2 cellular contexts compared by ENCODE assay signal in genomic region chr20:53578492-53579222, GRCh38.
A peak's percentile ranks its signal among the peaks of the same experiment; 100 is the strongest.
TF ChIP-seq lines count a peak whose summit lies in the region.

No MANE protein-coding gene starts in this region.

TF ChIP-seq in SK-N-SH treated with all-trans-retinoic acid at 6 μM for 48 hours, 23 proteins besides CTCF, POLR2A, EP300 and RAD21 (continued from another document):
- TF ChIP-seq POU6F1 (CRISPR knock-in tag; IDR thresholded peaks at IDR 0.05; ENCODE audit: borderline replicate concordance, low read depth) (no peak), PATZ1 (CRISPR knock-in tag; IDR thresholded peaks at IDR 0.05; ENCODE audit: borderline replicate concordance) (no peak), ZNF565 (CRISPR knock-in tag; conservative IDR thresholded peaks at IDR 0.05; ENCODE audit: low read depth) (no peak), CREB5 (CRISPR knock-in tag; IDR thresholded peaks at IDR 0.05; ENCODE audit: low read depth) (no peak), ZFP30 (CRISPR knock-in tag; IDR thresholded peaks at IDR 0.05) (no peak), PPARA (CRISPR knock-in tag; IDR thresholded peaks at IDR 0.05; ENCODE audit: borderline replicate concordance) (no peak), ISL1 (CRISPR knock-in tag; IDR thresholded peaks at IDR 0.05) (no peak), CSRNP3 (CRISPR knock-in tag; IDR thresholded peaks at IDR 0.05) (no peak), RARB (CRISPR knock-in tag; IDR thresholded peaks at IDR 0.05) (no peak), ZC3H10 (CRISPR knock-in tag; IDR thresholded peaks at IDR 0.05) (no peak), TCF4 (CRISPR knock-in tag; IDR thresholded peaks at IDR 0.05; ENCODE audit: borderline replicate concordance) (no peak), ZNF8 (CRISPR knock-in tag; IDR thresholded peaks at IDR 0.05) (no peak), OSR1 (CRISPR knock-in tag; IDR thresholded peaks at IDR 0.05) (no peak)

TF ChIP-seq in K562, 482 proteins besides CTCF, POLR2A, EP300 and RAD21 (continued from another document and continues in another):
- TF ChIP-seq AFF1 (IDR thresholded peaks at IDR 0.05; ENCODE audit: low read depth in 1 of 2, partially characterized antibody in 2 of 2) = peak; percentile 30 to 54
- TF ChIP-seq HDAC1 (IDR thresholded peaks at IDR 0.05) = peak in 1 of 2 experiments; percentile 32; a peak in 1 of 4 replicates
- 0 out of 4 replicates have a peak, but pooled peaks of 1 of the 2 experiments have one; percentile 20 for TF ChIP-seq FOXK2 (conservative IDR thresholded peaks at IDR 0.05 in 1 of 2, IDR thresholded peaks at IDR 0.05 in 1 of 2; ENCODE audit: low read depth in 2 of 2)
- TF ChIP-seq MYBL2 (IDR thresholded peaks at IDR 0.05; ENCODE audit: low read depth) = peak; percentile 52; the same call in 1 of the 2 replicates
- TF ChIP-seq MYBL2 (CRISPR knock-in tag; IDR thresholded peaks at IDR 0.05; ENCODE audit: borderline replicate concordance) = no peak
- TF ChIP-seq ZNF592 (IDR thresholded peaks at IDR 0.05) = 0 out of 2 replicates have a peak, but pooled peaks have one; percentile 22
- 0 out of 2 replicates have a peak, but pooled peaks have one; percentile 27 for TF ChIP-seq ELF4 (CRISPR knock-in tag; IDR thresholded peaks at IDR 0.05)
- peak in 1 of 2 experiments; percentile 47; a peak in 2 of 4 replicates for TF ChIP-seq MNT (conservative IDR thresholded peaks at IDR 0.05)
- TF ChIP-seq MAZ (CRISPR knock-in tag; conservative IDR thresholded peaks at IDR 0.05 in 1 of 2, IDR thresholded peaks at IDR 0.05 in 1 of 2) = 0 out of 4 replicates have a peak, but pooled peaks of 1 of the 2 experiments have one; percentile 18
- TF ChIP-seq NFRKB (IDR thresholded peaks at IDR 0.05; ENCODE audit: low read depth) = no peak
- TF ChIP-seq SREBF1 (IDR thresholded peaks at IDR 0.05; ENCODE audit: borderline replicate concordance, low read depth, low read length) = no peak
- peak; percentile 80 for TF ChIP-seq SMC3 (conservative IDR thresholded peaks at IDR 0.05; ENCODE audit: insufficient read depth, low read depth, low read length)
- peak; percentile 71 for TF ChIP-seq CTCFL (IDR thresholded peaks at IDR 0.05; ENCODE audit: borderline replicate concordance, insufficient read depth, low read depth, low read length, poor library complexity, severe bottlenecking)
- 0 out of 2 replicates have a peak, but pooled peaks have one; percentile 20 for TF ChIP-seq NCOA1 (IDR thresholded peaks at IDR 0.05; ENCODE audit: low read depth)
- peak; percentile 68; the same call in 1 of the 2 replicates for TF ChIP-seq NBN (IDR thresholded peaks at IDR 0.05; ENCODE audit: low read depth)
- TF ChIP-seq ZNF445 (CRISPR knock-in tag; IDR thresholded peaks at IDR 0.05; ENCODE audit: low read depth) = no peak
- peak; percentile 20; the same call in 1 of the 2 replicates for TF ChIP-seq GATAD2A (IDR thresholded peaks at IDR 0.05)
- 0 out of 2 replicates have a peak, but pooled peaks have one; percentile 31 for TF ChIP-seq SMAD4 (CRISPR knock-in tag; conservative IDR thresholded peaks at IDR 0.05)
- TF ChIP-seq ZNF395 (CRISPR knock-in tag; IDR thresholded peaks at IDR 0.05) = 0 out of 2 replicates have a peak, but pooled peaks have one; percentile 34
- TF ChIP-seq NR2F6 (CRISPR knock-in tag; IDR thresholded peaks at IDR 0.05) = no peak
- no peak for TF ChIP-seq ZNF57 (CRISPR knock-in tag; IDR thresholded peaks at IDR 0.05)
- no peak for TF ChIP-seq ATF7 (IDR thresholded peaks at IDR 0.05)
- TF ChIP-seq BHLHE40 (IDR thresholded peaks at IDR 0.05; ENCODE audit: low read length) = peak; percentile 66
- TF ChIP-seq ZNF778 (CRISPR knock-in tag; IDR thresholded peaks at IDR 0.05) = no peak
- TF ChIP-seq SRSF7 (optimal IDR thresholded peaks at IDR 0.05; ENCODE audit: low read depth, low read length) = no peak
- no peak for TF ChIP-seq CREBBP (IDR thresholded peaks at IDR 0.05; ENCODE audit: low read depth, low read length)
- TF ChIP-seq FOXM1 (IDR thresholded peaks at IDR 0.05; ENCODE audit: low read depth) = peak; percentile 39; the same call in 1 of the 2 replicates
- TF ChIP-seq FOXM1 (CRISPR knock-in tag; IDR thresholded peaks at IDR 0.05; ENCODE audit: low read depth) = no peak
- peak; percentile 77; the same call in 1 of the 2 replicates for TF ChIP-seq XRCC5 (IDR thresholded peaks at IDR 0.05; ENCODE audit: low read depth, low read length)
- peak; percentile 42; the same call in 1 of the 2 replicates for TF ChIP-seq TEAD4 (IDR thresholded peaks at IDR 0.05; ENCODE audit: low read length)
- no peak for TF ChIP-seq TEAD4 (CRISPR knock-in tag; IDR thresholded peaks at IDR 0.05; ENCODE audit: borderline replicate concordance)
- no peak for TF ChIP-seq FIP1L1 (IDR thresholded peaks at IDR 0.05; ENCODE audit: low read depth, low read length, poor library complexity, severe bottlenecking)
- TF ChIP-seq EWSR1 (IDR thresholded peaks at IDR 0.05; ENCODE audit: borderline replicate concordance, low read depth, partially characterized antibody) = peak; percentile 92
- TF ChIP-seq ZNF175 (CRISPR knock-in tag; IDR thresholded peaks at IDR 0.05; ENCODE audit: low read depth) = peak; percentile 81
- TF ChIP-seq JUND (IDR thresholded peaks at IDR 0.05; ENCODE audit: borderline replicate concordance, low read depth, low read length) = no peak
- peak; percentile 27; the same call in 1 of the 3 replicates for TF ChIP-seq JUND (tag; IDR thresholded peaks at IDR 0.05; ENCODE audit: borderline replicate concordance, low read depth, low read length)
- peak; percentile 11 for TF ChIP-seq ETV1 (tag; conservative IDR thresholded peaks at IDR 0.05; ENCODE audit: low read depth)
- no peak for TF ChIP-seq ERF (CRISPR knock-in tag; IDR thresholded peaks at IDR 0.05)
- TF ChIP-seq E2F8 (IDR thresholded peaks at IDR 0.05; ENCODE audit: low read depth, partially characterized antibody) = peak; percentile 95
- peak; percentile 29; the same call in 1 of the 2 replicates for TF ChIP-seq EP400 (IDR thresholded peaks at IDR 0.05)
